In genomic region chr17:75131278-75132017, GRCh38 we compare ENCODE assay signal across 8 cellular contexts. TPM values are rescaled to one million over a fixed set of nuclear protein-coding genes. Genes with fewer than 3 reads are reported as not detected.
DNase-seq lines count a peak whose midpoint lies in the region; ATAC-seq, FAIRE-seq and TF ChIP-seq lines count a peak whose summit lies in the region.

Gene NT5C, minus strand, starts transcription at chr17:75131742. Its CDS starts 35 bp downstream, at chr17:75131707.

- H3K9ac ChIP-seq in PC-3 (ENCODE audit: low read length), result peak within 1 kb of the TSS; percentile 89

- peaks cover 49% of the 10 kb centered on the region for H3K79me2 ChIP-seq in PC-3 (ENCODE audit: low read length)

- TF ChIP-seq CTCF in PC-3 (conservative IDR thresholded peaks at IDR 0.05; ENCODE audit: low read depth, low read length), result peak; percentile 77
- peak; percentile 37 to 72 (median 62) for TF ChIP-seq CTCF in esophagus squamous epithelium (IDR thresholded peaks at IDR 0.05)
- TF ChIP-seq CTCF in stomach (IDR thresholded peaks at IDR 0.05), result peak in 5 of 7 experiments; percentile 15 to 68 (median 57)

- peaks cover 29% of the 10 kb centered on the region for H3K4me1 ChIP-seq in PC-3 (ENCODE audit: insufficient read depth, low read length)
- peaks cover 8 to 90% (median 43%) of the 10 kb centered on the region in 3 donors for H3K4me1 ChIP-seq in esophagus squamous epithelium
- H3K4me1 ChIP-seq in stomach, result peaks cover 9 to 37% (median 28%) of the 10 kb centered on the region in 4 donors

- H3K9me2 ChIP-seq in PC-3 (replicated peaks; ENCODE audit: low read length), result no peaks in the 10 kb centered on the region

- no TSS peak for BruUV-seq in PC-3 (replicated peaks; lab: Mats Ljungman, UMichigan)

- H3K36me3 ChIP-seq in PC-3 (ENCODE audit: low read depth, low read length), result peaks cover 24% of the 10 kb centered on the region
- peaks cover 0 to 24% (median 15%) of the 10 kb centered on the region in 3 donors for H3K36me3 ChIP-seq in esophagus squamous epithelium
- peaks cover 17 to 36% (median 27%) of the 10 kb centered on the region in 4 donors for H3K36me3 ChIP-seq in stomach

- ATAC-seq in GM21360 (IDR thresholded peaks at IDR 0.05; ENCODE audit: unreplicated experiment) (peak; percentile 60), PC-3 (peak; percentile 68)

- no peak for TF ChIP-seq EP300 in stomach (IDR thresholded peaks at IDR 0.05)

- TF ChIP-seq POLR2A in esophagus squamous epithelium (IDR thresholded peaks at IDR 0.05) (peak in 2 of 4 donors; percentile 63 to 67), stomach (IDR thresholded peaks at IDR 0.05) (peak in 1 of 4 donors; percentile 25)

- peaks cover 20% of the 10 kb centered on the region for H3F3A ChIP-seq in PC-3 (ENCODE audit: low read length, unreplicated experiment)

- intact Hi-C loops in PC-3 (cut with micrococcal nuclease) (loop anchor here (1.0 to 5.0 kb wide), 2 partner anchors 17 to 71 kb away; no protein-coding TSS in a partner anchor), esophagus squamous epithelium (cut with DNase I) (loop anchor here (5.0 kb wide), 1 partner anchor 36 kb away; no protein-coding TSS in a partner anchor), stomach (cut with DNase I; ENCODE audit: low total_unique reads) (no loop called here)

- peak; percentile 80 for FAIRE-seq in HTR-8/SVneo (lab: Jason Lieb, UNC)

- H3K9me3 ChIP-seq in PC-3 (ENCODE audit: low read length) (no peaks in the 10 kb centered on the region), esophagus squamous epithelium (no peaks in the 10 kb centered on the region), stomach (no peaks in the 10 kb centered on the region)

- no peaks in the 10 kb centered on the region for H4K20me1 ChIP-seq in PC-3 (ENCODE audit: low read length)

- POLR2A ChIA-PET in PC-3 (lab: Charles Lee; ENCODE audit: unreplicated experiment), result interaction anchor here (0.6 to 1.3 kb wide), 3 partner anchors 28 to 1838 kb away, joined by 5 to 8 read pairs (median 6); no protein-coding TSS in a partner anchor

- H3K27ac ChIP-seq in PC-3 (ENCODE audit: low read length), result peak within 1 kb of the TSS; percentile 85
- peak within 1 kb of the TSS; percentile 90 to 97 (median 92) for H3K27ac ChIP-seq in esophagus squamous epithelium
- H3K27ac ChIP-seq in stomach, result peak within 1 kb of the TSS; percentile 90 to 94 (median 90)

- peak within 1 kb of the TSS; percentile 93 for H3K4me2 ChIP-seq in PC-3 (ENCODE audit: low read length)

- WGBS in esophagus squamous epithelium, 2 donors, result 0% methylated on average over 4 to 9 of the region's 82 CpGs
- 0 to 1% (median 0%) methylated on average over 38 to 82 of the region's 82 CpGs for WGBS in stomach, 5 donors

- DNase-seq in DMS114 treated with DMSO at 0.1 percent for 48 hours (lab: John Stamatoyannopoulos, UW; ENCODE audit: unreplicated experiment), result peak; percentile 62
- peak; percentile 93 for DNase-seq in HTR-8/SVneo (ENCODE audit: insufficient read length, low spot score)
- peak; percentile 76 for DNase-seq in PC-3
- peak; percentile 85 to 88 for DNase-seq in activated T-cell treated with anti-CD3 and anti-CD28 coated beads, Interleukin-2, amount 50 U/mL, for 48 hours
- DNase-seq in esophagus squamous epithelium (lab: John Stamatoyannopoulos, UW), result no peak
- DNase-seq in myocyte (ENCODE audit: low read depth), result peak; percentile 84
- peak; percentile 82 for DNase-seq in stomach

- H3K4me3 ChIP-seq in PC-3 (ENCODE audit: low read length) (peak within 1 kb of the TSS; percentile 72), esophagus squamous epithelium (peak within 1 kb of the TSS; percentile 63 to 92 (median 74)), stomach (peak within 1 kb of the TSS; percentile 70 to 87 (median 76))

- CTCF ChIA-PET in PC-3 (lab: Charles Lee), result interaction anchor here (0.6 to 1.9 kb wide), 8 partner anchors 8 to 234 kb away, joined by 3 to 24 read pairs (median 5); partner anchors contain the start of gene MIF4GD

- peak within 1 kb of the TSS; percentile 74 for H2AFZ ChIP-seq in PC-3 (ENCODE audit: low read length)

- no peaks in the 10 kb centered on the region for H3K27me3 ChIP-seq in PC-3 (ENCODE audit: low read length)
- H3K27me3 ChIP-seq in esophagus squamous epithelium, result no peaks in the 10 kb centered on the region
- no peaks in the 10 kb centered on the region for H3K27me3 ChIP-seq in stomach

RNA-seq across cellular contexts. Expression of gene NT5C, which starts in this region (rescaled TPM):
- 116 and 131 TPM in 2 replicates for total RNA-seq in PC-3 (2014; rRNA removed)
- total RNA-seq in esophagus squamous epithelium, result 10 to 100 TPM; 81.7 to 97.5 (median 88.4) TPM
- 64.4 and 70.8 TPM in 2 replicates for total RNA-seq in myocyte
- 40.3 TPM for polyA plus RNA-seq in myocyte (2012)
- total RNA-seq in stomach, result 100 to 1,000 TPM in 3 of 5 donors, 10 to 100 TPM in 2; 24.1 to 472 (median 150) TPM
- polyA plus RNA-seq in stomach, result 100 to 1,000 TPM in 2 of 3 donors, 10 to 100 TPM in 1; 60.5 to 120 (median 117) TPM
